ENCODE assay signal across 26 cellular contexts in genomic region chr19:46737275-46737654, GRCh38. TPM values are rescaled to one million over a fixed set of nuclear protein-coding genes. Genes with fewer than 3 reads are reported as not detected.
DNase-seq lines count a peak whose midpoint lies in the region; ATAC-seq and TF ChIP-seq lines count a peak whose summit lies in the region.
"Had no signal": no experiment of that assay in that cellular context is flagged by ENCODE, and none has a peak within 500 bp of the region (broad histone marks: within the 10 kb centered on the region; RNA-seq: fewer than 3 reads in every experiment).

No MANE protein-coding gene starts in this region.

- no peak for ATAC-seq in upper lobe of left lung (ENCODE audit: low FRiP score in 2 of 2)
- ATAC-seq in GM18909 (IDR thresholded peaks at IDR 0.05; ENCODE audit: poor library complexity, unreplicated experiment) = no peak
- no peak for ATAC-seq in HG03342 (IDR thresholded peaks at IDR 0.05; ENCODE audit: unreplicated experiment)
- ATAC-seq: HCT116; stimulated activated naive CD8-positive, alpha-beta T cell treated with anti-CD3 and anti-CD28 coated beads, Interleukin-15, amount 100 ng/mL, for 72 hours had no signal

- peaks cover 16% of the 10 kb centered on the region for H3K4me1 Mint-ChIP-seq in MCF 10A (ENCODE audit: insufficient read depth, unreplicated experiment)

- no peak overlapping the region for H3K27ac Mint-ChIP-seq in MCF 10A (ENCODE audit: low read depth, unreplicated experiment)

- TF ChIP-seq EP300 in upper lobe of left lung (IDR thresholded peaks at IDR 0.05) = no peak

- H3K36me3 Mint-ChIP-seq in MCF 10A (ENCODE audit: insufficient read depth, unreplicated experiment) = peaks cover 57% of the 10 kb centered on the region

- intact Hi-C loops in breast epithelium (cut with DNase I; ENCODE audit: low total_unique reads) = no loop called here
- intact Hi-C loops in MCF 10A (cut with micrococcal nuclease) = no loop called here

- peak overlapping the region; percentile 17 to 40 for H3K27ac ChIP-seq in breast epithelium
- peak overlapping the region; percentile 57 for H3K27ac ChIP-seq in VCaP
- peak overlapping the region; percentile 49 to 82 for H3K27ac ChIP-seq in right atrium auricular region
- H3K27ac ChIP-seq in upper lobe of left lung = peak overlapping the region; percentile 63 to 81 (median 68)
- H3K27ac ChIP-seq: 22Rv1, HL-60, prostate gland, WERI-Rb-1 had no signal

- CTCF ChIA-PET in MCF 10A (lab: Yijun Ruan, JAX) = interaction anchor here (1.1 to 1.5 kb wide), 2 partner anchors 8 to 103 kb away, joined by 3 to 5 read pairs; no protein-coding TSS in a partner anchor

- H3K4me3 ChIP-seq in breast epithelium = no peak overlapping the region
- H3K4me3 ChIP-seq in right atrium auricular region = no peak overlapping the region
- H3K4me3 ChIP-seq in upper lobe of left lung = no peak overlapping the region
- H3K4me3 ChIP-seq: prostate gland had no signal

- no TSS peak for BruUV-seq in MCF 10A (replicated peaks; lab: Mats Ljungman, UMichigan)

- POLR2A ChIA-PET in MCF 10A (lab: Yijun Ruan, JAX) = interaction anchor here (0.7 to 1.2 kb wide), 2 partner anchors 8 to 13 kb away, joined by 3 read pairs; no protein-coding TSS in a partner anchor

- no peaks in the 10 kb centered on the region for H3K9me3 ChIP-seq in breast epithelium
- H3K9me3 ChIP-seq in right atrium auricular region = no peaks in the 10 kb centered on the region
- no peaks in the 10 kb centered on the region for H3K9me3 ChIP-seq in upper lobe of left lung
- H3K9me3 ChIP-seq: prostate gland had no signal

- H3K9me3 Mint-ChIP-seq in MCF 10A (ENCODE audit: unreplicated experiment) = no peaks in the 10 kb centered on the region
- H3K9me3 Mint-ChIP-seq: neural crest cell; stimulated activated naive CD8-positive, alpha-beta T cell treated with anti-CD3 and anti-CD28 coated beads, Interleukin-15, amount 100 ng/mL, for 72 hours had no signal

- 54 to 65% methylated on average over 7 of the region's 7 CpGs for WGBS in upper lobe of left lung, 2 donors

- H3K4me3 Mint-ChIP-seq in MCF 10A (ENCODE audit: unreplicated experiment) = no peak overlapping the region
- H3K4me3 Mint-ChIP-seq: stimulated activated naive CD8-positive, alpha-beta T cell treated with anti-CD3 and anti-CD28 coated beads, Interleukin-15, amount 100 ng/mL, for 72 hours had no signal

- H3K36me3 ChIP-seq in breast epithelium = peaks cover 6% of the 10 kb centered on the region
- peaks cover 40% of the 10 kb centered on the region for H3K36me3 ChIP-seq in right atrium auricular region
- H3K36me3 ChIP-seq in upper lobe of left lung = peaks cover 8 to 58% (median 43%) of the 10 kb centered on the region in 4 donors

- DNase-seq in breast epithelium (ENCODE audit: low spot score in 2 of 2) (no peak), MCF 10A (ENCODE audit: unreplicated experiment) (no peak), right atrium auricular region (ENCODE audit: low spot score) (no peak), upper lobe of left lung (no peak), SIG-M5 (lab: John Stamatoyannopoulos, UW) (no peak)
- DNase-seq: activated CD4-positive, alpha-beta T cell treated with anti-CD3 and anti-CD28 coated beads, Interleukin-2, amount 50 U/mL, for 4 hours; activated gamma-delta T cell; AML-193; DND-41; foreskin fibroblast; NCI-H2227 treated with DMSO at 0.1 percent for 48 hours; NCI-H774; small intestine; stimulated activated CD4-positive, alpha-beta T cell treated with anti-CD3 and anti-CD28 coated beads, Interleukin-4, amount 100 ng/mL, for 1 hour; stimulated activated naive CD8-positive, alpha-beta T cell treated with anti-CD3 and anti-CD28 coated beads, Interleukin-15, amount 100 ng/mL, for 72 hours; T-helper 1 cell; trophoblast cell; WERI-Rb-1 had no signal

- TF ChIP-seq CTCF in breast epithelium (IDR thresholded peaks at IDR 0.05) = no peak
- no peak for TF ChIP-seq CTCF in MCF 10A (IDR thresholded peaks at IDR 0.05; ENCODE audit: unreplicated experiment)
- TF ChIP-seq CTCF in VCaP (conservative IDR thresholded peaks at IDR 0.05) = no peak
- no peak for TF ChIP-seq CTCF in right atrium auricular region (IDR thresholded peaks at IDR 0.05)
- TF ChIP-seq CTCF in upper lobe of left lung (IDR thresholded peaks at IDR 0.05) = no peak

- H3K27me3 Mint-ChIP-seq in MCF 10A (ENCODE audit: insufficient read depth, unreplicated experiment) = no peaks in the 10 kb centered on the region
- H3K27me3 Mint-ChIP-seq: stimulated activated naive CD8-positive, alpha-beta T cell treated with anti-CD3 and anti-CD28 coated beads, Interleukin-15, amount 100 ng/mL, for 72 hours had no signal

- H3K27me3 ChIP-seq in breast epithelium (no peaks in the 10 kb centered on the region), right atrium auricular region (no peaks in the 10 kb centered on the region), upper lobe of left lung (no peaks in the 10 kb centered on the region)

- TF ChIP-seq POLR2A in breast epithelium (IDR thresholded peaks at IDR 0.05) (no peak), upper lobe of left lung (IDR thresholded peaks at IDR 0.05) (no peak)

- H3K4me1 ChIP-seq in breast epithelium (no peaks in the 10 kb centered on the region), right atrium auricular region (peaks cover 0 to 68% of the 10 kb centered on the region in 2 donors), upper lobe of left lung (peaks cover 21 to 66% (median 33%) of the 10 kb centered on the region in 4 donors)
- H3K4me1 ChIP-seq: prostate gland had no signal

RNA-seq across cellular contexts. Expression of gene FKRP, which starts 8.6 kb away (rescaled TPM):
- total RNA-seq in breast epithelium = 10 to 100 TPM; 11.4 to 23.1 (median 12.1) TPM
- 21.2 and 23.9 TPM in 2 replicates for total RNA-seq in MCF 10A (2022)
- total RNA-seq in right atrium auricular region = 10 to 100 TPM; 20.3 to 23.8 TPM
- 10 to 100 TPM; 16.6 to 26.2 (median 19.3) TPM for total RNA-seq in upper lobe of left lung

RNA-seq across cellular contexts. Expression of gene STRN4, which starts 9.0 kb away (rescaled TPM):
- total RNA-seq in breast epithelium (10 to 100 TPM; 45.0 to 57.0 (median 53.7) TPM), MCF 10A (2022) (90.1 and 92.3 TPM in 2 replicates), right atrium auricular region (10 to 100 TPM; 46.6 to 65.4 TPM), upper lobe of left lung (100 to 1,000 TPM in 2 of 6 donors, 10 to 100 TPM in 4; 59.8 to 168 (median 83.7) TPM)

RNA-seq across cellular contexts. Expression of gene PRKD2, which starts 20.4 kb away (rescaled TPM):
- total RNA-seq in breast epithelium = 10 to 100 TPM; 13.1 to 36.7 (median 25.5) TPM
- total RNA-seq in MCF 10A (2022) = 30.4 and 35.9 TPM in 2 replicates
- 10 to 100 TPM in 1 of 2 donors, 1 to 10 TPM in 1; 8.6 to 19.2 TPM for total RNA-seq in right atrium auricular region
- total RNA-seq in upper lobe of left lung = 10 to 100 TPM; 25.2 to 65.4 (median 50.3) TPM

RNA-seq across cellular contexts. Expression of gene SLC1A5, which starts 51.1 kb away (rescaled TPM):
- total RNA-seq in breast epithelium (100 to 1,000 TPM; 121 to 146 (median 121) TPM), MCF 10A (2022) (372 and 417 TPM in 2 replicates), right atrium auricular region (10 to 100 TPM; 21.2 to 42.6 TPM), upper lobe of left lung (100 to 1,000 TPM in 2 of 6 donors, 10 to 100 TPM in 4; 52.4 to 147 (median 83.9) TPM)
